ENCODE assay signal across 20 cellular contexts in the genomic region with DNA sequence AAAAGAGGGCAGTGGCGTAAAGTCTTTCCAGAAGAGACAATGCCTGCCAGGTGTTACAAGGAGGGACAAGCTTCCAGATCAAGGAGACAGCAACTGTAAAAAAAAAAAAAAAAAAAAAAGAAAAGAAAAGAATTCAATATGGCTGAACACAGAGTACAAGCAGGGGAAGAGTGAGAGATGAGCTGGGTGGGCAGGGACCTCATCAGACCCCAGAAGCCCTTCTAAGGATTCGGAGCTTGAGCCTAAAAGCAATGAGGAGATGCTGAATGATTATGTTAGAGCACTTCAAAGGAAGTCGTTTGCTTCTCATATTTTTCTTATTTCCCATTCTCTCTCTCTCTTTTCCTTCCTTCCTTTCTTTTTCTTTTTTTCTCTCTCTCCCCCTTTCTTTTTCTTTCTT.
"Had no signal": no experiment of that assay in that cellular context is flagged by ENCODE, and none has a peak within 500 bp of the region (broad histone marks: within the 10 kb centered on the region; RNA-seq: fewer than 3 reads in every experiment).

No MANE protein-coding gene starts in this region.

- H3K36me3 ChIP-seq: upper lobe of right lung had no signal

- H3K4me3 Mint-ChIP-seq: activated CD8-positive, alpha-beta T cell treated with anti-CD3 and anti-CD28 coated beads for 36 hours; activated naive CD8-positive, alpha-beta T cell treated with anti-CD3 and anti-CD28 coated beads, Interleukin-2, amount 10 ng/mL, durations not matched to agents 7 days and 5 days; neural crest cell; stimulated activated naive CD8-positive, alpha-beta T cell treated with anti-CD3 and anti-CD28 coated beads, Interleukin-15, amount 100 ng/mL, for 72 hours; T-helper 17 cell had no signal

- H3K4me3 ChIP-seq: lung, upper lobe of right lung had no signal

- H3K27ac Mint-ChIP-seq: activated naive CD8-positive, alpha-beta T cell treated with anti-CD3 and anti-CD28 coated beads, Interleukin-2, amount 10 ng/mL, durations not matched to agents 7 days and 5 days; progenitor cell of endocrine pancreas; T-helper 17 cell had no signal

- H3K27me3 ChIP-seq: upper lobe of right lung had no signal

- H3K4me1 Mint-ChIP-seq: neural crest cell had no signal

- DNase-seq: activated CD4-positive, CD25-positive, alpha-beta regulatory T cell treated with anti-CD3 and anti-CD28 coated beads, Interleukin-2, amount 50 U/mL, for 72 hours; activated CD8-positive, alpha-beta T cell treated with anti-CD3 and anti-CD28 coated beads for 36 hours; activated naive CD4-positive, alpha-beta T cell treated with Interleukin-2 at 50 U/mL for 16 hours; activated naive CD8-positive, alpha-beta T cell treated with anti-CD3 and anti-CD28 coated beads, Interleukin-2, amount 10 ng/mL, durations not matched to agents 7 days and 5 days; activated T-cell treated with anti-CD3 and anti-CD28 coated beads, Interleukin-2, amount 50 U/mL, for 1 hour; amygdala; caudate nucleus; foreskin melanocyte; glutamatergic neuron; hypothalamus; islet precursor cell; midbrain; stimulated activated CD4-positive, alpha-beta T cell treated with anti-CD3 and anti-CD28 coated beads, Interleukin-2, amount 100 ng/mL, for 24 hours; stimulated activated naive CD8-positive, alpha-beta T cell treated with anti-CD3 and anti-CD28 coated beads, Interleukin-15, amount 100 ng/mL, for 72 hours; T-helper 17 cell; upper lobe of right lung had no signal

- ATAC-seq: T-helper 17 cell, upper lobe of right lung had no signal

- H3K27ac ChIP-seq: upper lobe of right lung, VCaP had no signal

- H3K9me3 ChIP-seq: upper lobe of right lung had no signal

- H3K27me3 Mint-ChIP-seq: activated CD8-positive, alpha-beta T cell treated with anti-CD3 and anti-CD28 coated beads for 36 hours; progenitor cell of endocrine pancreas; stimulated activated naive CD8-positive, alpha-beta T cell treated with anti-CD3 and anti-CD28 coated beads, Interleukin-15, amount 100 ng/mL, for 72 hours had no signal
